In the genomic region with DNA sequence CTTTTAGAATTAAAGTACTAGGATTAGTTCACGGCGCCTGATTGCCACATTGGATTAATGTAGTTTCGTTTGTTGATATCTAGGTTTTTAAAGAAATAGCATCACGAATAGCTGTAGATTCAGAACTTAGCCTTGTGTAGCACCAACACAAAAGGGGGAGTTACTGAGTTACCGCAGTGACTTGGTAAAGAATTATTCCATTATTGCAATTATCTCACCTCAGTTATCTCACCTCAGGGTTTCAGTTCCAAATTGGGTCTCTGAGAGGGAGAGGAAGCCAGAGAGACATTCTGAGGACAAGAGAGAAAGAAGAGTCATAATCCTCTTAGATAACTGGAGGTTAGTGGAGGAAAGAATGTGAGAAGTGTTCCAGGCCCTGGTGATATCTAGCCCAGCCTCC, we compare ENCODE assay signal across 23 cellular contexts.
A peak's percentile ranks its signal among the peaks of the same experiment; 100 is the strongest.
DNase-seq lines count a peak whose midpoint lies in the region; ATAC-seq, FAIRE-seq and TF ChIP-seq lines count a peak whose summit lies in the region.
"Had no signal": no experiment of that assay in that cellular context is flagged by ENCODE, and none has a peak within 500 bp of the region (broad histone marks: within the 10 kb centered on the region; RNA-seq: fewer than 3 reads in every experiment).

No MANE protein-coding gene starts in this region.

- H3K4me1 Mint-ChIP-seq in neural progenitor cell, result peaks cover 10% of the 10 kb centered on the region
- H3K4me1 Mint-ChIP-seq: B cell had no signal

- intact Hi-C loops in K562 (cut with micrococcal nuclease) (no loop called here), sciatic nerve (cut with DNase I) (no loop called here)

- no peak overlapping the region for H3K4me3 Mint-ChIP-seq in neural progenitor cell
- H3K4me3 Mint-ChIP-seq: B cell; CD4-positive, alpha-beta T cell; CD8-positive, alpha-beta T cell had no signal

- POLR2A ChIA-PET in K562 (lab: Yijun Ruan, JAX), result interaction anchor here (1.3 kb wide), 1 partner anchor 13 kb away, joined by 3 read pairs; no protein-coding TSS in a partner anchor

- no peaks in the 10 kb centered on the region for H3K79me2 ChIP-seq in K562 (ENCODE audit: control insufficient read depth, insufficient read depth, low read length)
- H3K79me2 ChIP-seq in neural progenitor cell (ENCODE audit: low read depth), result no peaks in the 10 kb centered on the region
- no peaks in the 10 kb centered on the region for H3K79me2 ChIP-seq in smooth muscle cell (ENCODE audit: low read depth)
- no peaks in the 10 kb centered on the region for H3K79me2 ChIP-seq in hepatocyte

- TF ChIP-seq EP300 in K562 (IDR thresholded peaks at IDR 0.05; ENCODE audit: low read length), result no peak

- WGBS in K562 (ENCODE audit: insufficient coverage, low coverage, missing lambda C conversion rate), result 42% methylated on average over 5 of the region's 5 CpGs
- WGBS in smooth muscle cell (ENCODE audit: low lambda C conversion rate), result 46% methylated on average over 5 of the region's 5 CpGs
- WGBS in hepatocyte (ENCODE audit: low lambda C conversion rate, missing lambda C conversion rate), result 90% methylated on average over 5 of the region's 5 CpGs

- DNase-seq in amniotic epithelial cell (ENCODE audit: low read depth) (peak; percentile 74), K562 (ENCODE audit: extremely low read depth in 1 of 4, low spot score in 3 of 4) (no peak), neural progenitor cell (ENCODE audit: low spot score) (no peak), smooth muscle cell (lab: John Stamatoyannopoulos, UW; ENCODE audit: unreplicated experiment) (no peak), sciatic nerve (ENCODE audit: low spot score) (no peak), hepatocyte (ENCODE audit: low spot score) (no peak)
- DNase-seq in stimulated activated CD4-positive, alpha-beta T cell treated with anti-CD3 and anti-CD28 coated beads, Interleukin-4, amount 100 ng/mL, for 24 hours, result no peak
- DNase-seq: AML-193; Caco-2; Calu3; CD4-positive, alpha-beta T cell; CD8-positive, alpha-beta T cell; DMS79 treated with DMSO at 0.1 percent for 48 hours; GF-D8 had no signal

- peak; percentile 43 for ATAC-seq in K562
- no peak for ATAC-seq in sciatic nerve
- no peak for ATAC-seq in GM18873 (IDR thresholded peaks at IDR 0.05; ENCODE audit: low FRiP score, unreplicated experiment)
- ATAC-seq: A549; CD8-positive, alpha-beta T cell had no signal

- H3K27me3 ChIP-seq in K562 (ENCODE audit: control insufficient read depth in 2 of 2, insufficient read depth in 2 of 2, low read length in 2 of 2) (no peaks in the 10 kb centered on the region), neural progenitor cell (no peaks in the 10 kb centered on the region), smooth muscle cell (ENCODE audit: low read depth) (no peaks in the 10 kb centered on the region), hepatocyte (no peaks in the 10 kb centered on the region)
- H3K27me3 ChIP-seq: BLaER1 treated with 17β-estradiol and CSF1 and Interleukin-3, amounts not matched to agents 10 nM and 100 nM had no signal

- FAIRE-seq in K562 (lab: Jason Lieb, UNC), result peak; percentile 26
- FAIRE-seq: A549, G401.6, GM12892, GM18507, GM19239 had no signal

- no peak overlapping the region for H3K27ac Mint-ChIP-seq in neural progenitor cell
- H3K27ac Mint-ChIP-seq: B cell; CD4-positive, alpha-beta T cell; CD8-positive, alpha-beta T cell had no signal

- peaks cover 8% of the 10 kb centered on the region for H3K9me3 Mint-ChIP-seq in neural progenitor cell
- H3K9me3 Mint-ChIP-seq: CD4-positive, alpha-beta T cell; CD8-positive, alpha-beta T cell had no signal

- no peak overlapping the region for H3K9ac ChIP-seq in K562 (ENCODE audit: insufficient read depth in 1 of 2, low read depth in 2 of 2, low read length in 2 of 2)
- H3K9ac ChIP-seq in neural progenitor cell, result no peak overlapping the region
- H3K9ac ChIP-seq in smooth muscle cell (ENCODE audit: low read depth), result no peak overlapping the region
- H3K9ac ChIP-seq: BLaER1 treated with 17β-estradiol and CSF1 and Interleukin-3, amounts not matched to agents 10 nM and 100 nM had no signal

- H3K4me1 ChIP-seq in K562 (replicated peaks in 1 of 2; ENCODE audit: control insufficient read depth in 2 of 2, insufficient read depth in 2 of 2, low read length in 2 of 2) (peaks cover 7 to 8% of the 10 kb centered on the region in 2 experiments; a peak in 3 of 5 replicates), neural progenitor cell (peaks cover 31% of the 10 kb centered on the region), smooth muscle cell (ENCODE audit: low read depth) (peaks cover 16% of the 10 kb centered on the region), hepatocyte (ENCODE audit: insufficient read depth) (no peaks in the 10 kb centered on the region)
- H3K4me1 ChIP-seq: A549; BLaER1 treated with 17β-estradiol and CSF1 and Interleukin-3, amounts not matched to agents 10 nM and 100 nM; Caco-2 had no signal

- H2AFZ ChIP-seq in K562 (ENCODE audit: low read depth, low read length) (peak overlapping the region; percentile 54), neural progenitor cell (replicated peaks) (no peak overlapping the region), smooth muscle cell (ENCODE audit: low read depth) (no peak overlapping the region), hepatocyte (no peak overlapping the region)

- no peaks in the 10 kb centered on the region for H3K9me3 ChIP-seq in K562 (replicated peaks; ENCODE audit: control insufficient read depth, insufficient read depth, low read depth, low read length)
- no peaks in the 10 kb centered on the region for H3K9me3 ChIP-seq in neural progenitor cell (ENCODE audit: low read depth)
- H3K9me3 ChIP-seq in smooth muscle cell (replicated peaks; ENCODE audit: low read depth), result no peaks in the 10 kb centered on the region
- no peaks in the 10 kb centered on the region for H3K9me3 ChIP-seq in hepatocyte (ENCODE audit: low read depth)
- H3K9me3 ChIP-seq: A549 had no signal

- peaks cover 8% of the 10 kb centered on the region for H3K27me3 Mint-ChIP-seq in neural progenitor cell (ENCODE audit: insufficient read depth, low read depth)

- TF ChIP-seq POLR2A in K562 (conservative IDR thresholded peaks at IDR 0.05), result no peak

- H3K36me3 Mint-ChIP-seq in neural progenitor cell, result no peaks in the 10 kb centered on the region
- H3K36me3 Mint-ChIP-seq: CD8-positive, alpha-beta T cell had no signal

- no peaks in the 10 kb centered on the region for H3K9me1 ChIP-seq in K562 (ENCODE audit: control insufficient read depth, insufficient read depth, low read length)

- H3K36me3 ChIP-seq in K562 (ENCODE audit: control insufficient read depth, insufficient read depth, low read length), result no peaks in the 10 kb centered on the region
- no peaks in the 10 kb centered on the region for H3K36me3 ChIP-seq in neural progenitor cell
- no peaks in the 10 kb centered on the region for H3K36me3 ChIP-seq in smooth muscle cell (ENCODE audit: low read depth)
- no peaks in the 10 kb centered on the region for H3K36me3 ChIP-seq in hepatocyte (replicated peaks; ENCODE audit: insufficient read depth, low read depth)
- H3K36me3 ChIP-seq: BLaER1 treated with 17β-estradiol and CSF1 and Interleukin-3, amounts not matched to agents 10 nM and 100 nM had no signal

- no peak for TF ChIP-seq CTCF in K562 (IDR thresholded peaks at IDR 0.05 in 2 of 3, conservative IDR thresholded peaks at IDR 0.05 in 1 of 3; ENCODE audit: insufficient read depth in 2 of 3, low read depth in 1 of 3, low read length in 3 of 3)
- no peak for TF ChIP-seq CTCF in neural progenitor cell (IDR thresholded peaks at IDR 0.05)
- TF ChIP-seq CTCF in smooth muscle cell (IDR thresholded peaks at IDR 0.05; ENCODE audit: borderline replicate concordance, insufficient read depth, poor library complexity, severe bottlenecking), result no peak
- TF ChIP-seq CTCF in hepatocyte (IDR thresholded peaks at IDR 0.05; ENCODE audit: poor library complexity), result no peak

- BruUV-seq in K562 (replicated peaks; lab: Mats Ljungman, UMichigan), result no TSS peak

- no peaks in the 10 kb centered on the region for H4K20me1 ChIP-seq in K562 (replicated peaks; ENCODE audit: control insufficient read depth, insufficient read depth, low read length)
- H4K20me1 ChIP-seq in neural progenitor cell (ENCODE audit: low read depth), result no peaks in the 10 kb centered on the region
- no peaks in the 10 kb centered on the region for H4K20me1 ChIP-seq in smooth muscle cell (ENCODE audit: low read depth)
- no peaks in the 10 kb centered on the region for H4K20me1 ChIP-seq in hepatocyte (ENCODE audit: insufficient read depth, poor library complexity, severe bottlenecking)
- H4K20me1 ChIP-seq: BLaER1 treated with 17β-estradiol and CSF1 and Interleukin-3, amounts not matched to agents 10 nM and 100 nM had no signal

- no peak overlapping the region for H3K4me2 ChIP-seq in K562 (ENCODE audit: insufficient read depth, low read length)
- peak overlapping the region; percentile 40 for H3K4me2 ChIP-seq in neural progenitor cell
- H3K4me2 ChIP-seq in smooth muscle cell, result peak overlapping the region; percentile 25
- no peak overlapping the region for H3K4me2 ChIP-seq in hepatocyte
- H3K4me2 ChIP-seq: A549; BLaER1 treated with 17β-estradiol and CSF1 and Interleukin-3, amounts not matched to agents 10 nM and 100 nM had no signal

- CTCF ChIA-PET in K562 (lab: Yijun Ruan, JAX; ENCODE audit: low intra/inter-chr PET ratio), result no interaction called here

- H3K27ac ChIP-seq in K562 (ENCODE audit: extremely low read depth, low read depth, low read length) (no peak overlapping the region), neural progenitor cell (no peak overlapping the region), smooth muscle cell (ENCODE audit: low read depth) (no peak overlapping the region), hepatocyte (no peak overlapping the region)
- H3K27ac ChIP-seq: A549; BLaER1 treated with 17β-estradiol and CSF1 and Interleukin-3, amounts not matched to agents 10 nM and 100 nM; C4-2B had no signal

- H3F3A ChIP-seq in neural progenitor cell (ENCODE audit: low read depth) (peaks cover 6% of the 10 kb centered on the region), smooth muscle cell (ENCODE audit: low read depth) (peaks cover 6% of the 10 kb centered on the region)

- TF ChIP-seq RAD21 in K562 (CRISPR knock-in tag; conservative IDR thresholded peaks at IDR 0.05 in 1 of 2, IDR thresholded peaks at IDR 0.05 in 1 of 2), result no peak

- in situ Hi-C loops in K562 (cut with MboI), result no loop called here

- no peaks in the 10 kb centered on the region for H3K9me2 ChIP-seq in hepatocyte (replicated peaks; ENCODE audit: insufficient read depth)

- H3K4me3 ChIP-seq in K562 (no peak overlapping the region), neural progenitor cell (no peak overlapping the region), smooth muscle cell (no peak overlapping the region), hepatocyte (no peak overlapping the region)
- H3K4me3 ChIP-seq: A549; BLaER1 treated with 17β-estradiol and CSF1 and Interleukin-3, amounts not matched to agents 10 nM and 100 nM had no signal

TF ChIP-seq in K562, 482 proteins besides CTCF, POLR2A, EP300 and RAD21 (continues in another document):
- TF ChIP-seq GABPB1 (CRISPR knock-in tag; IDR thresholded peaks at IDR 0.05) (no peak), SMAD1 (IDR thresholded peaks at IDR 0.05; ENCODE audit: low read depth, low read length, partially characterized antibody) (no peak), LEF1 (IDR thresholded peaks at IDR 0.05) (no peak), SAP30 (IDR thresholded peaks at IDR 0.05; ENCODE audit: borderline replicate concordance, insufficient read depth, low read depth, low read length, poor library complexity, severe bottlenecking) (no peak), PML (IDR thresholded peaks at IDR 0.05; ENCODE audit: low read length) (no peak), TRIM28 (IDR thresholded peaks at IDR 0.05) (no peak)

Comparison
In these comparisons a context has a peak if more than half of its experiments do, and no peak if none do; other contexts are left out.
1. H3K4me2 ChIP-seq: peak in neural progenitor cell (single experiment) and smooth muscle cell (single experiment); none in K562 (single experiment) and hepatocyte (single experiment).